In genomic region chr17:78041401-78042179, GRCh38 we compare ENCODE assay signal across 8 cellular contexts.
DNase-seq lines count a peak whose midpoint lies in the region; ATAC-seq and TF ChIP-seq lines count a peak whose summit lies in the region.

No MANE protein-coding gene starts in this region.

- TF ChIP-seq POLR2A in upper lobe of left lung (IDR thresholded peaks at IDR 0.05), result no peak

- no peaks in the 10 kb centered on the region for H3K9me3 ChIP-seq in upper lobe of left lung

- H3K27me3 ChIP-seq in upper lobe of left lung, result no peaks in the 10 kb centered on the region

- peak overlapping the region; percentile 70 for H3K4me3 Mint-ChIP-seq in activated T-cell treated with anti-CD3 and anti-CD28 coated beads, Interleukin-2, amount 50 U/mL, for 4 hours

- peak overlapping the region; percentile 82 to 91 (median 86) for H3K27ac ChIP-seq in upper lobe of left lung

- no peaks in the 10 kb centered on the region for H3K9me3 Mint-ChIP-seq in activated T-cell treated with anti-CD3 and anti-CD28 coated beads, Interleukin-2, amount 50 U/mL, for 4 hours

- no peaks in the 10 kb centered on the region for H3K27me3 Mint-ChIP-seq in activated T-cell treated with anti-CD3 and anti-CD28 coated beads, Interleukin-2, amount 50 U/mL, for 4 hours (ENCODE audit: low read depth)

- H3K4me3 ChIP-seq in astrocyte of the cerebellum (ENCODE audit: low read depth, low read length), result peak overlapping the region; percentile 55
- H3K4me3 ChIP-seq in upper lobe of left lung, result peak overlapping the region in 3 of 4 donors; percentile 44 to 56 (median 48)

- WGBS in upper lobe of left lung, 2 donors, result 55 to 57% methylated on average over 6 of the region's 6 CpGs

- no peak for ATAC-seq in activated T-cell treated with anti-CD3 and anti-CD28 coated beads, Interleukin-2, amount 50 U/mL, for 4 hours
- ATAC-seq in left colon (peak; percentile 6), upper lobe of left lung (ENCODE audit: low FRiP score in 2 of 2) (no peak), HG02623 (IDR thresholded peaks at IDR 0.05; ENCODE audit: unreplicated experiment) (no peak)

- H3K36me3 Mint-ChIP-seq in activated T-cell treated with anti-CD3 and anti-CD28 coated beads, Interleukin-2, amount 50 U/mL, for 4 hours (ENCODE audit: insufficient read depth), result peaks cover 31% of the 10 kb centered on the region

- H3K36me3 ChIP-seq in upper lobe of left lung, result peaks cover 0 to 3% (median 0%) of the 10 kb centered on the region in 4 donors

- in situ Hi-C loops in astrocyte of the cerebellum (cut with HindIII; ENCODE audit: low sequenced_read_pairs) (no loop called here), KBM-7 (cut with MboI; ENCODE audit: low pct_unique_long_range_greater_than_20kb, low sequenced_read_pairs) (no loop called here)

- H3K4me1 ChIP-seq in upper lobe of left lung, result peaks cover 7 to 18% (median 12%) of the 10 kb centered on the region in 4 donors

- intact Hi-C loops in left colon (cut with DNase I, micrococcal nuclease), result no loop called here

- TF ChIP-seq CTCF in astrocyte of the cerebellum (IDR thresholded peaks at IDR 0.05; ENCODE audit: low read depth, low read length, missing control alignments) (no peak), upper lobe of left lung (IDR thresholded peaks at IDR 0.05) (no peak)

- DNase-seq in activated T-cell treated with anti-CD3 and anti-CD28 coated beads, Interleukin-2, amount 50 U/mL, for 4 hours, result no peak
- DNase-seq in activated T-cell treated with anti-CD3 and anti-CD28 coated beads, Interleukin-2, amount 50 U/mL, for 1 hour, result no peak
- no peak for DNase-seq in astrocyte of the cerebellum (ENCODE audit: low read depth)
- no peak for DNase-seq in left colon
- no peak for DNase-seq in upper lobe of left lung
- DNase-seq in GM19240 (ENCODE audit: insufficient read length, low spot score), result no peak
- DNase-seq in KBM-7, result no peak

- H3K4me1 Mint-ChIP-seq in activated T-cell treated with anti-CD3 and anti-CD28 coated beads, Interleukin-2, amount 50 U/mL, for 4 hours (ENCODE audit: low read depth), result peaks cover 41% of the 10 kb centered on the region

- no peak for TF ChIP-seq EP300 in upper lobe of left lung (IDR thresholded peaks at IDR 0.05)
